12 cellular contexts compared by ENCODE assay signal in genomic region chr16:9119795-9120194, GRCh38. TPM values are rescaled to one million over a fixed set of nuclear protein-coding genes. Genes with fewer than 3 reads are reported as not detected.
DNase-seq lines count a peak whose midpoint lies in the region; ATAC-seq and TF ChIP-seq lines count a peak whose summit lies in the region.
"Had no signal": no experiment of that assay in that cellular context is flagged by ENCODE, and none has a peak within 500 bp of the region (broad histone marks: within the 10 kb centered on the region; RNA-seq: fewer than 3 reads in every experiment).

No MANE protein-coding gene starts in this region.

- H3K27me3 Mint-ChIP-seq in activated T-cell treated with anti-CD3 and anti-CD28 coated beads, Interleukin-2, amount 50 U/mL, for 72 hours (ENCODE audit: low read depth): no peaks in the 10 kb centered on the region
- no peaks in the 10 kb centered on the region for H3K27me3 Mint-ChIP-seq in activated T-cell treated with anti-CD3 and anti-CD28 coated beads, Interleukin-2, amount 50 U/mL, for 4 hours (ENCODE audit: low read depth)
- H3K27me3 Mint-ChIP-seq in activated T-helper 17 cell treated with anti-CD3 and anti-CD28 coated beads, Interleukin-2, amount 50 U/mL, for 72 hours: no peaks in the 10 kb centered on the region

- H3K4me3 Mint-ChIP-seq in activated T-cell treated with anti-CD3 and anti-CD28 coated beads, Interleukin-2, amount 50 U/mL, for 72 hours: no peak overlapping the region
- H3K4me3 Mint-ChIP-seq in activated T-cell treated with anti-CD3 and anti-CD28 coated beads, Interleukin-2, amount 50 U/mL, for 4 hours: no peak overlapping the region
- no peak overlapping the region for H3K4me3 Mint-ChIP-seq in activated T-helper 17 cell treated with anti-CD3 and anti-CD28 coated beads, Interleukin-2, amount 50 U/mL, for 72 hours

- no peaks in the 10 kb centered on the region for H3K9me3 ChIP-seq in skeletal muscle satellite cell (replicated peaks; ENCODE audit: low read length)

- no peak for DNase-seq in activated T-cell treated with anti-CD3 and anti-CD28 coated beads, Interleukin-2, amount 50 U/mL, for 72 hours
- DNase-seq in activated T-cell treated with anti-CD3 and anti-CD28 coated beads, Interleukin-2, amount 50 U/mL, for 4 hours: no peak
- DNase-seq in fibroblast of villous mesenchyme (ENCODE audit: low read depth): peak; percentile 72
- no peak for DNase-seq in T-helper 9 cell
- no peak for DNase-seq in GM13977 (ENCODE audit: low spot score)
- DNase-seq in NCI-H2107 treated with DMSO at 0.1 percent for 48 hours (lab: John Stamatoyannopoulos, UW; ENCODE audit: unreplicated experiment): no peak
- DNase-seq: ACHN; SHP77; small intestine; stimulated activated CD8-positive, alpha-beta memory T cell treated with anti-CD3 and anti-CD28 coated beads, Interleukin-4, amount 100 ng/mL, for 48 hours had no signal

- TF ChIP-seq CTCF in fibroblast of villous mesenchyme (IDR thresholded peaks at IDR 0.05; ENCODE audit: insufficient read depth, low read depth, low read length) (no peak), GM13977 (IDR thresholded peaks at IDR 0.05; ENCODE audit: extremely low read depth, insufficient read depth, missing control alignments) (no peak)

- H3K4me2 ChIP-seq in skeletal muscle satellite cell (ENCODE audit: low read length): no peak overlapping the region

- peaks cover 9 to 32% of the 10 kb centered on the region in 2 donors for H3K36me3 Mint-ChIP-seq in activated T-cell treated with anti-CD3 and anti-CD28 coated beads, Interleukin-2, amount 50 U/mL, for 72 hours (ENCODE audit: insufficient read depth in 2 of 2)
- H3K36me3 Mint-ChIP-seq in activated T-cell treated with anti-CD3 and anti-CD28 coated beads, Interleukin-2, amount 50 U/mL, for 4 hours (ENCODE audit: insufficient read depth): peaks cover 29% of the 10 kb centered on the region
- H3K36me3 Mint-ChIP-seq in activated T-helper 17 cell treated with anti-CD3 and anti-CD28 coated beads, Interleukin-2, amount 50 U/mL, for 72 hours (ENCODE audit: low read depth): peaks cover 89% of the 10 kb centered on the region

- peaks cover 33% of the 10 kb centered on the region for H3K4me1 ChIP-seq in skeletal muscle satellite cell (ENCODE audit: control insufficient read depth, insufficient read depth, low read length)

- in situ Hi-C loops in GM13977 (cut with MboI; ENCODE audit: low pct_unique_long_range_greater_than_20kb, low sequenced_read_pairs, unreplicated experiment): no loop called here

- H3K36me3 ChIP-seq in skeletal muscle satellite cell (ENCODE audit: insufficient read depth, low read length): peaks cover 69% of the 10 kb centered on the region

- H3K9ac ChIP-seq in skeletal muscle satellite cell (ENCODE audit: low read depth, low read length): peak overlapping the region; percentile 43

- no peak for ATAC-seq in activated T-cell treated with anti-CD3 and anti-CD28 coated beads, Interleukin-2, amount 50 U/mL, for 72 hours (replicated peaks in 1 of 2)
- no peak for ATAC-seq in activated T-cell treated with anti-CD3 and anti-CD28 coated beads, Interleukin-2, amount 50 U/mL, for 4 hours
- no peak for ATAC-seq in activated T-helper 17 cell treated with anti-CD3 and anti-CD28 coated beads, Interleukin-2, amount 50 U/mL, for 72 hours (replicated peaks)

- H3K27ac Mint-ChIP-seq in activated T-cell treated with anti-CD3 and anti-CD28 coated beads, Interleukin-2, amount 50 U/mL, for 72 hours: peak overlapping the region; percentile 79
- H3K27ac Mint-ChIP-seq in activated T-helper 17 cell treated with anti-CD3 and anti-CD28 coated beads, Interleukin-2, amount 50 U/mL, for 72 hours: peak overlapping the region; percentile 59

- H3K9me3 Mint-ChIP-seq in activated T-cell treated with anti-CD3 and anti-CD28 coated beads, Interleukin-2, amount 50 U/mL, for 72 hours: no peaks in the 10 kb centered on the region
- no peaks in the 10 kb centered on the region for H3K9me3 Mint-ChIP-seq in activated T-cell treated with anti-CD3 and anti-CD28 coated beads, Interleukin-2, amount 50 U/mL, for 4 hours
- H3K9me3 Mint-ChIP-seq in activated T-helper 17 cell treated with anti-CD3 and anti-CD28 coated beads, Interleukin-2, amount 50 U/mL, for 72 hours: no peaks in the 10 kb centered on the region

- H3K4me3 ChIP-seq in fibroblast of villous mesenchyme (ENCODE audit: low read depth, low read length): no peak overlapping the region
- H3K4me3 ChIP-seq in skeletal muscle satellite cell (ENCODE audit: low read length): no peak overlapping the region

- peaks cover 74% of the 10 kb centered on the region for H3K4me1 Mint-ChIP-seq in activated T-cell treated with anti-CD3 and anti-CD28 coated beads, Interleukin-2, amount 50 U/mL, for 72 hours (ENCODE audit: low read depth)
- peaks cover 57% of the 10 kb centered on the region for H3K4me1 Mint-ChIP-seq in activated T-cell treated with anti-CD3 and anti-CD28 coated beads, Interleukin-2, amount 50 U/mL, for 4 hours (ENCODE audit: low read depth)
- H3K4me1 Mint-ChIP-seq in activated T-helper 17 cell treated with anti-CD3 and anti-CD28 coated beads, Interleukin-2, amount 50 U/mL, for 72 hours: peaks cover 38% of the 10 kb centered on the region

- no peaks in the 10 kb centered on the region for H3K27me3 ChIP-seq in skeletal muscle satellite cell (ENCODE audit: control insufficient read depth, insufficient read depth, low read length)

RNA-seq across cellular contexts. Expression of gene HAPSTR1, which starts 28.4 kb away (rescaled TPM):
- 10 to 100 TPM; 81.5 to 82.3 TPM for total RNA-seq in activated T-cell treated with anti-CD3 and anti-CD28 coated beads, Interleukin-2, amount 50 U/mL, for 72 hours
- 10 to 100 TPM; 64.2 to 75.7 (median 70.0) TPM for total RNA-seq in activated T-cell treated with anti-CD3 and anti-CD28 coated beads, Interleukin-2, amount 50 U/mL, for 4 hours
- total RNA-seq in activated T-helper 17 cell treated with anti-CD3 and anti-CD28 coated beads, Interleukin-2, amount 50 U/mL, for 72 hours: 10 to 100 TPM; 46.1 to 58.1 TPM
- total RNA-seq in fibroblast of villous mesenchyme: 86.8 and 87.0 TPM in 2 replicates
- total RNA-seq in skeletal muscle satellite cell (2012; rRNA removed): 53.1 and 62.4 TPM in 2 replicates
